20 cellular contexts compared by ENCODE assay signal in genomic region chr4:23355263-23355662, GRCh38.
"Had no signal": no experiment of that assay in that cellular context is flagged by ENCODE, and none has a peak within 500 bp of the region (broad histone marks: within the 10 kb centered on the region; RNA-seq: fewer than 3 reads in every experiment).

No MANE protein-coding gene starts in this region.

- H3K4me1 ChIP-seq: esophagus muscularis mucosa, foreskin keratinocyte, gastroesophageal sphincter, heart left ventricle, left lung, lower lobe of right lung had no signal

- H3K36me3 ChIP-seq: esophagus muscularis mucosa, gastroesophageal sphincter, heart left ventricle, left lung, lower lobe of right lung had no signal

- H3K9me3 ChIP-seq: esophagus muscularis mucosa, gastroesophageal sphincter, heart left ventricle, left lung, lower lobe of right lung, mucosa of descending colon had no signal

- H3K4me3 ChIP-seq: coronary artery, dorsolateral prefrontal cortex, esophagus muscularis mucosa, gastroesophageal sphincter, heart left ventricle, hepatocyte, left lung, lower lobe of right lung, mucosa of descending colon had no signal

- DNase-seq: dermis blood vessel endothelial cell; dorsolateral prefrontal cortex; effector CD4-positive, alpha-beta T cell; effector memory CD4-positive, alpha-beta T cell; foreskin keratinocyte; heart left ventricle; hypothalamus; immature natural killer cell; left cardiac atrium; left lung; left ventricle myocardium superior; lower lobe of right lung; mesenchymal stem cell; mucosa of descending colon; naive B cell; naive thymus-derived CD8-positive, alpha-beta T cell had no signal

- H3K27me3 ChIP-seq: dorsolateral prefrontal cortex, esophagus muscularis mucosa, foreskin keratinocyte, gastroesophageal sphincter, heart left ventricle, hepatocyte, left lung had no signal

- H3K4me2 ChIP-seq: hepatocyte had no signal

- H3K79me2 ChIP-seq: hepatocyte had no signal

- ATAC-seq: foreskin keratinocyte; gastroesophageal sphincter; heart left ventricle; left cardiac atrium; left lung; left ventricle myocardium superior; lower lobe of right lung; mucosa of descending colon; naive thymus-derived CD8-positive, alpha-beta T cell had no signal

- H3K27ac ChIP-seq: coronary artery, dorsolateral prefrontal cortex, esophagus muscularis mucosa, foreskin keratinocyte, gastroesophageal sphincter, heart left ventricle, hepatocyte, left lung, lower lobe of right lung had no signal

- H2AFZ ChIP-seq: hepatocyte had no signal
